Comparison of ENCODE assay signal across 8 cellular contexts in genomic region chr2:73284296-73285161, GRCh38. TPM values are rescaled to one million over a fixed set of nuclear protein-coding genes. Genes with fewer than 3 reads are reported as not detected.
A peak's percentile ranks its signal among the peaks of the same experiment; 100 is the strongest.
DNase-seq lines count a peak whose midpoint lies in the region; ATAC-seq, FAIRE-seq and TF ChIP-seq lines count a peak whose summit lies in the region.

TSS of gene FBXO41 (minus strand) at chr2:73284478. CDS start at chr2:73269630, 14,848 bp downstream.

- H3K27ac ChIP-seq in GM23338 (ENCODE audit: low read depth) (peak within 1 kb of the TSS; percentile 39; the same call in 1 of the 2 replicates), GM12878 (ENCODE audit: control insufficient read depth, insufficient read depth) (peak within 1 kb of the TSS; percentile 80)

- H3K4me2 ChIP-seq in GM23338 (peak within 1 kb of the TSS; percentile 92), GM12878 (ENCODE audit: control insufficient read depth, insufficient read depth) (peak within 1 kb of the TSS; percentile 87)

- H3K9me3 Mint-ChIP-seq in GM23338 = no peaks in the 10 kb centered on the region; the same call in 2 of the 3 replicates

- TSS peak; percentile 86 for BruUV-seq in GM12878 (replicated peaks; lab: Mats Ljungman, UMichigan)

- H3K79me2 ChIP-seq in GM23338 (replicated peaks; ENCODE audit: insufficient read depth) (peaks cover 40% of the 10 kb centered on the region), GM12878 (ENCODE audit: control insufficient read depth, insufficient read depth, low read length) (peaks cover 45% of the 10 kb centered on the region)

- no peak within 1 kb of the TSS for H3K27ac Mint-ChIP-seq in GM23338

- peak within 1 kb of the TSS; percentile 84 for H3K4me3 ChIP-seq in GM23338
- peak within 1 kb of the TSS; percentile 99 for H3K4me3 ChIP-seq in GM12878

- H3F3A ChIP-seq in GM23338 (replicated peaks; ENCODE audit: low read depth) = peaks cover 6% of the 10 kb centered on the region; the same call in 1 of the 2 replicates

- TF ChIP-seq CTCF in GM10266 (IDR thresholded peaks at IDR 0.05; ENCODE audit: control insufficient read depth, insufficient read depth, low read depth, missing control alignments) (no peak), GM23338 (conservative IDR thresholded peaks at IDR 0.05; ENCODE audit: low read depth in 2 of 2) (no peak), GM12878 (IDR thresholded peaks at IDR 0.05 in 2 of 3, conservative IDR thresholded peaks at IDR 0.05 in 1 of 3; ENCODE audit: control insufficient read depth in 2 of 3, extremely low read depth in 1 of 3, insufficient read depth in 1 of 3, low read depth in 3 of 3, low read length in 3 of 3) (peak in 1 of 3 experiments; percentile 12; a peak in 1 of 6 replicates)

- SMC1A ChIA-PET in GM12878 (lab: Charles Lee; ENCODE audit: uncharacterized antibody, unreplicated experiment) = interaction anchor here (1.2 to 2.8 kb wide), 3 partner anchors 10 to 76 kb away, joined by 3 to 6 read pairs (median 5); no protein-coding TSS in a partner anchor

- H3K9ac ChIP-seq in GM12878 (ENCODE audit: control insufficient read depth, insufficient read depth, low read length) = peak within 1 kb of the TSS; percentile 79

- POLR2A ChIA-PET in GM12878 (lab: Charles Lee) = interaction anchor here (0.8 to 2.3 kb wide), 4 partner anchors 9 to 52 kb away, joined by 3 to 12 read pairs (median 4); partner anchors contain the start of genes EGR4 and PRADC1

- H2AFZ ChIP-seq in GM23338 = peak within 1 kb of the TSS; percentile 97
- peak within 1 kb of the TSS; percentile 89 for H2AFZ ChIP-seq in GM12878 (ENCODE audit: control insufficient read depth, low read depth, low read length)

- TF ChIP-seq RAD21 in GM12878 (IDR thresholded peaks at IDR 0.05; ENCODE audit: insufficient read depth, low read depth, low read length) = no peak

- H3K4me3 Mint-ChIP-seq in GM23338 = peak within 1 kb of the TSS; percentile 82

- no peaks in the 10 kb centered on the region for H3K36me3 Mint-ChIP-seq in GM23338 (ENCODE audit: low read depth)

- H3K9me2 ChIP-seq in GM23338 (ENCODE audit: insufficient read depth) = no peaks in the 10 kb centered on the region

- H3K36me3 ChIP-seq in GM23338 (ENCODE audit: insufficient read depth) = no peaks in the 10 kb centered on the region
- no peaks in the 10 kb centered on the region; a peak in 1 of 4 replicates for H3K36me3 ChIP-seq in GM12878 (ENCODE audit: control insufficient read depth in 2 of 2, insufficient read depth in 2 of 2, low read length in 1 of 2)

- TF ChIP-seq POLR2A in GM12878 (IDR thresholded peaks at IDR 0.05; ENCODE audit: low read depth, low read length) = peak; percentile 79

- H3K4me1 ChIP-seq in GM23338 (ENCODE audit: insufficient read depth) (peaks cover 9% of the 10 kb centered on the region), GM12878 (ENCODE audit: control insufficient read depth, insufficient read depth, low read length) (peaks cover 11% of the 10 kb centered on the region)

- in situ Hi-C loops in GM12878 (cut with MboI) = no loop called here

- H4K20me1 ChIP-seq in GM23338 (replicated peaks; ENCODE audit: insufficient read depth) (peaks cover 23% of the 10 kb centered on the region), GM12878 (ENCODE audit: control insufficient read depth, insufficient read depth) (no peaks in the 10 kb centered on the region; the same call in 1 of the 2 replicates)

- intact Hi-C loops in GM12878 (cut with micrococcal nuclease; ENCODE audit: unreplicated experiment) = loop anchor here (2.0 kb wide), 2 partner anchors 50 to 100 kb away; partner anchors contain the start of genes ALMS1 and CCT7

- RAD21 ChIA-PET in GM12878 (lab: Charles Lee; ENCODE audit: unreplicated experiment) = interaction anchor here (0.7 to 2.1 kb wide), 5 partner anchors 9 to 107 kb away, joined by 3 to 5 read pairs (median 4); partner anchors contain the start of genes CCT7 and EGR4

- DNase-seq in GM10266 (ENCODE audit: extremely low spot score) = peak; percentile 94
- peak; percentile 94 for DNase-seq in GM23338 (ENCODE audit: low spot score)
- peak; percentile 22 for DNase-seq in M059J (ENCODE audit: low read depth)
- peak; percentile 10 for DNase-seq in T1000 (lab: John Stamatoyannopoulos, UW)
- peak; percentile 47 for DNase-seq in GM12878 (ENCODE audit: low read depth, low spot score)
- peak; percentile 63 for DNase-seq in kidney tubule cell (ENCODE audit: low spot score)
- peak; percentile 71 for DNase-seq in stimulated activated CD4-positive, alpha-beta T cell treated with anti-CD3 and anti-CD28 coated beads, Interleukin-4, amount 100 ng/mL, for 24 hours
- DNase-seq in NCI-H226 = no peak

- CTCF ChIA-PET in GM12878 (lab: Yijun Ruan, JAX) = interaction anchor here (0.7 to 1.6 kb wide), 4 partner anchors 13 to 624 kb away, joined by 3 to 8 read pairs (median 4); partner anchors contain the start of gene CCT7

- TF ChIP-seq EP300 in GM12878 (IDR thresholded peaks at IDR 0.05; ENCODE audit: borderline replicate concordance in 1 of 2, control insufficient read depth in 1 of 2, low read depth in 2 of 2, low read length in 2 of 2) = no peak

- H3K27me3 ChIP-seq in GM23338 (ENCODE audit: insufficient read depth) = peaks cover 48% of the 10 kb centered on the region
- H3K27me3 ChIP-seq in GM12878 (replicated peaks in 1 of 2; ENCODE audit: control insufficient read depth in 2 of 2, insufficient read depth in 2 of 2, low read length in 1 of 2) = no peaks in the 10 kb centered on the region

- ATAC-seq in GM23338 (peak; percentile 81), GM12878 (peak; percentile 88)

- FAIRE-seq in GM12878 (lab: Jason Lieb, UNC) = peak; percentile 47

- H3K4me1 Mint-ChIP-seq in GM23338 = peaks cover 24% of the 10 kb centered on the region

- WGBS in GM12878 (ENCODE audit: insufficient coverage, insufficient replicate concordance, low lambda C conversion rate, missing lambda C conversion rate) = under 1% methylated on average over 50 of the region's 69 CpGs

- no peaks in the 10 kb centered on the region for H3K9me3 ChIP-seq in GM12878 (replicated peaks; ENCODE audit: control insufficient read depth, insufficient read depth, low read length)

- peaks cover 24% of the 10 kb centered on the region for H3K27me3 Mint-ChIP-seq in GM23338 (ENCODE audit: insufficient read depth, low read depth, poor library complexity)

TF ChIP-seq in GM23338, 12 proteins besides CTCF, POLR2A, EP300 and RAD21 (continues in another document):
- TF ChIP-seq POLR2AphosphoS5 (IDR thresholded peaks at IDR 0.05; ENCODE audit: low read depth) = peak; percentile 26
- no peak for TF ChIP-seq ZNF331 (CRISPR knock-in tag; IDR thresholded peaks at IDR 0.05; ENCODE audit: low read depth)
- no peak for TF ChIP-seq ZNF114 (CRISPR knock-in tag; IDR thresholded peaks at IDR 0.05)
- no peak for TF ChIP-seq STAT1 (IDR thresholded peaks at IDR 0.05; ENCODE audit: unreplicated experiment)
- TF ChIP-seq ETS1 (IDR thresholded peaks at IDR 0.05) = no peak
- no peak for TF ChIP-seq EZH2phosphoT487 (IDR thresholded peaks at IDR 0.05; ENCODE audit: unreplicated experiment)
- no peak for TF ChIP-seq EZH2 (IDR thresholded peaks at IDR 0.05; ENCODE audit: low read depth, unreplicated experiment)

TF ChIP-seq in GM12878, 131 proteins besides CTCF, POLR2A, EP300 and RAD21 (continues in another document):
- TF ChIP-seq CHD1 (IDR thresholded peaks at IDR 0.05; ENCODE audit: low read depth, low read length) (no peak), RUNX3 (IDR thresholded peaks at IDR 0.05; ENCODE audit: low read length) (peak; percentile 50), NRF1 (conservative IDR thresholded peaks at IDR 0.05; ENCODE audit: low read depth, low read length) (peak; percentile 46), EGR1 (IDR thresholded peaks at IDR 0.05; ENCODE audit: borderline replicate concordance in 1 of 2, low read depth in 2 of 2, low read length in 2 of 2) (peak in 1 of 2 experiments; percentile 87; a peak in 2 of 3 replicates), MEF2B (IDR thresholded peaks at IDR 0.05; ENCODE audit: partially characterized antibody, poor library complexity, severe bottlenecking) (peak; percentile 44), SP1 (IDR thresholded peaks at IDR 0.05; ENCODE audit: low read depth, low read length) (peak; percentile 11), CBX3 (IDR thresholded peaks at IDR 0.05; ENCODE audit: borderline replicate concordance, low read depth) (no peak), BRCA1 (IDR thresholded peaks at IDR 0.05; ENCODE audit: low read depth, low read length) (no peak), MTA2 (IDR thresholded peaks at IDR 0.05; ENCODE audit: low read depth) (peak; percentile 36; the same call in 1 of the 2 replicates), NFXL1 (IDR thresholded peaks at IDR 0.05; ENCODE audit: borderline replicate concordance) (peak; percentile 99), CBFB (IDR thresholded peaks at IDR 0.05; ENCODE audit: low read depth) (0 out of 2 replicates have a peak, but pooled peaks have one; percentile 39), LARP7 (IDR thresholded peaks at IDR 0.05) (peak; percentile 68; the same call in 1 of the 2 replicates), FOS (IDR thresholded peaks at IDR 0.05; ENCODE audit: borderline replicate concordance, extremely low read depth, insufficient read length) (no peak), ZBED1 (IDR thresholded peaks at IDR 0.05; ENCODE audit: borderline replicate concordance) (no peak), POLR2AphosphoS5 (IDR thresholded peaks at IDR 0.05; ENCODE audit: low read length) (peak; percentile 57; the same call in 1 of the 2 replicates), IRF4 (IDR thresholded peaks at IDR 0.05; ENCODE audit: low read depth, low read length) (no peak)

RNA-seq across cellular contexts. Expression of gene FBXO41, which starts in this region (rescaled TPM):
- 13.8 and 16.5 TPM in 2 replicates for total RNA-seq in GM23338 (2014; rRNA removed; shearing (Covaris generic))
- 3.1 and 3.5 TPM in 2 replicates for polyA plus RNA-seq in GM23338 (2016; fragmentation: Nextera tagmentation; extraction: Ambion mirVana)
- total RNA-seq in M059J (2014; rRNA removed; shearing (Covaris generic)) = 1.1 and 2.2 TPM in 2 replicates
- 29.6 and 30.1 TPM in 2 replicates for total RNA-seq in GM12878 (2013; cell fraction: nucleolus; rRNA removed)
- 11.7 and 14.7 TPM in 2 replicates for total RNA-seq in GM12878 (2014; rRNA removed)
- 7.4 and 7.9 TPM in 2 replicates for total RNA-seq in GM12878 (2014; rRNA removed; fragmentation: Illumina TruSeq; extraction: Trizol)
- total RNA-seq in GM12878 (2021) = 37.0 and 38.9 TPM in 2 replicates
- 11.1 TPM for polyA plus RNA-seq in GM12878 (2011; ENCODE audit: low read depth)
- 14.5 and 18.9 TPM in 2 replicates for polyA plus RNA-seq in GM12878 (2011; rRNA removed)
- polyA plus RNA-seq in GM12878 (2011; cell fraction: cytosol; rRNA removed) = 22.8 and 28.9 TPM in 2 replicates
- polyA plus RNA-seq in GM12878 (2011; cell fraction: nucleus; rRNA removed) = 122 and 135 TPM in 2 replicates
- 20.1 and 22.7 TPM in 2 replicates for polyA plus RNA-seq in GM12878 (2012)
- polyA plus RNA-seq in GM12878 (2014; fragmentation: Illumina TruSeq; extraction: Trizol) = 11.7 and 17.4 TPM in 2 replicates
- 1 to 10 TPM; 1.9 to 2.0 TPM for polyA plus RNA-seq in GM12878 (2014; fragmentation: Nextera tagmentation; extraction: Ambion mirVana)
- 29.9 and 32.7 TPM in 2 replicates for polyA plus RNA-seq in GM12878 (2014; rRNA removed)
- polyA plus RNA-seq in GM12878 (2016; fragmentation: Nextera tagmentation; extraction: Ambion mirVana) = 1 to 10 TPM; 2.8 to 4.1 TPM
- polyA minus RNA-seq in GM12878 (2011; rRNA and poly(A)+ RNA removed) = 16.0 and 25.1 TPM in 2 replicates
- polyA minus RNA-seq in GM12878 (2011; cell fraction: cytosol; rRNA and poly(A)+ RNA removed) = 9.6 and 9.8 TPM in 2 replicates
- 19.1 and 28.5 TPM in 2 replicates for polyA minus RNA-seq in GM12878 (2011; cell fraction: nucleus; rRNA and poly(A)+ RNA removed)
